1 cellular context compared by ENCODE assay signal in genomic region chr15:82093774-82094211, GRCh38.
TF ChIP-seq lines count a peak whose summit lies in the region.

No MANE protein-coding gene starts in this region.

TF ChIP-seq in K562, 482 proteins besides CTCF, POLR2A, EP300 and RAD21 (continued from another document and continues in another):
- TF ChIP-seq CHAMP1 (IDR thresholded peaks at IDR 0.05) (no peak), KAT7 (CRISPR knock-in tag; IDR thresholded peaks at IDR 0.05; ENCODE audit: borderline replicate concordance) (no peak), TARDBP (IDR thresholded peaks at IDR 0.05) (no peak), MEF2A (IDR thresholded peaks at IDR 0.05; ENCODE audit: control insufficient read depth, low read depth, low read length) (no peak), ZNF134 (CRISPR knock-in tag; conservative IDR thresholded peaks at IDR 0.05) (no peak), HDAC6 (IDR thresholded peaks at IDR 0.05; ENCODE audit: low read depth, low read length) (no peak), ZBTB11 (CRISPR knock-in tag; IDR thresholded peaks at IDR 0.05) (no peak), RBBP5 (IDR thresholded peaks at IDR 0.05; ENCODE audit: borderline replicate concordance, insufficient read depth, low read length, poor library complexity, severe bottlenecking) (no peak), GTF3C2 (IDR thresholded peaks at IDR 0.05; ENCODE audit: borderline replicate concordance, extremely low read depth, insufficient read length) (no peak), TBL1XR1 (IDR thresholded peaks at IDR 0.05; ENCODE audit: low read length in 2 of 2) (no peak), ZNF124 (CRISPR knock-in tag; IDR thresholded peaks at IDR 0.05) (no peak), ATF4 (CRISPR knock-in tag; IDR thresholded peaks at IDR 0.05) (no peak), HINFP (tag; conservative IDR thresholded peaks at IDR 0.05; ENCODE audit: low read depth) (no peak), PTTG1 (tag; IDR thresholded peaks at IDR 0.05; ENCODE audit: low read depth) (no peak), ZNF507 (tag; conservative IDR thresholded peaks at IDR 0.05) (no peak), FOXJ2 (tag; IDR thresholded peaks at IDR 0.05) (peak; percentile 74; the same call in 1 of the 2 replicates), PRDM10 (IDR thresholded peaks at IDR 0.05; ENCODE audit: partially characterized antibody) (peak; percentile 32), MCM2 (IDR thresholded peaks at IDR 0.05; ENCODE audit: low read depth) (no peak), ZNF57 (CRISPR knock-in tag; IDR thresholded peaks at IDR 0.05) (peak; percentile 94), PBX2 (CRISPR knock-in tag; IDR thresholded peaks at IDR 0.05; ENCODE audit: low read depth) (no peak), PBX2 (tag; conservative IDR thresholded peaks at IDR 0.05; ENCODE audit: low read depth) (peak; percentile 90), KLF10 (CRISPR knock-in tag; IDR thresholded peaks at IDR 0.05) (no peak), ZMIZ1 (IDR thresholded peaks at IDR 0.05; ENCODE audit: low read depth in 2 of 2, low read length in 2 of 2) (no peak), ARID1B (IDR thresholded peaks at IDR 0.05) (peak; percentile 86), CREB3 (tag; conservative IDR thresholded peaks at IDR 0.05; ENCODE audit: low read depth) (no peak), ZBTB7A (IDR thresholded peaks at IDR 0.05; ENCODE audit: borderline replicate concordance, control insufficient read depth, low read depth, low read length) (no peak), SIRT6 (IDR thresholded peaks at IDR 0.05; ENCODE audit: low read depth, low read length) (no peak), GATAD2A (IDR thresholded peaks at IDR 0.05) (no peak), PTBP1 (IDR thresholded peaks at IDR 0.05; ENCODE audit: low read depth, low read length) (no peak), SMARCE1 (IDR thresholded peaks at IDR 0.05) (peak; percentile 90), RFX7 (CRISPR knock-in tag; IDR thresholded peaks at IDR 0.05) (no peak), ZNF780A (CRISPR knock-in tag; IDR thresholded peaks at IDR 0.05) (no peak)
